9 cellular contexts compared by ENCODE assay signal in genomic region chr3:186965141-186965879, GRCh38. TPM values are rescaled to one million over a fixed set of nuclear protein-coding genes. Genes with fewer than 3 reads are reported as not detected.
A peak's percentile ranks its signal among the peaks of the same experiment; 100 is the strongest.
DNase-seq lines count a peak whose midpoint lies in the region; ATAC-seq, FAIRE-seq and TF ChIP-seq lines count a peak whose summit lies in the region.
"Had no signal": no experiment of that assay in that cellular context is flagged by ENCODE, and none has a peak within 500 bp of the region (broad histone marks: within the 10 kb centered on the region; RNA-seq: fewer than 3 reads in every experiment).

No MANE protein-coding gene starts in this region.

- peak overlapping the region in 6 of 8 donors; percentile 23 to 87 (median 65) for H3K27ac Mint-ChIP-seq in CD8-positive, alpha-beta memory T cell
- peak overlapping the region; percentile 86 for H3K27ac Mint-ChIP-seq in activated B cell treated with CpG ODN at 0.5 μM for 24 hours

- ATAC-seq in GM21529 (IDR thresholded peaks at IDR 0.05; ENCODE audit: unreplicated experiment) (peak; percentile 75), activated B cell treated with CpG ODN at 0.5 μM for 24 hours (ENCODE audit: low read depth) (no peak), GM21723 (IDR thresholded peaks at IDR 0.05; ENCODE audit: unreplicated experiment) (no peak)
- ATAC-seq: PC-3 had no signal

- peaks cover 15% of the 10 kb centered on the region for H3K36me3 ChIP-seq in CD8-positive, alpha-beta memory T cell (ENCODE audit: insufficient read depth, low read length)

- CTCF ChIA-PET in CD8-positive, alpha-beta memory T cell (lab: Charles Lee): interaction anchor here (0.8 to 2.2 kb wide), 5 partner anchors 19 to 174 kb away, joined by 3 to 7 read pairs (median 3); partner anchors contain the start of gene RPL39L
- CTCF ChIA-PET in activated B cell treated with CpG ODN at 0.5 μM for 24 hours (lab: Charles Lee): no interaction called here

- no peak for DNase-seq in CD8-positive, alpha-beta memory T cell
- DNase-seq in activated B cell treated with CpG ODN at 0.5 μM for 24 hours (no peak), medulla oblongata (ENCODE audit: extremely low spot score) (peak; percentile 36), urothelium cell line (ENCODE audit: low spot score) (no peak), SW 1271 (lab: John Stamatoyannopoulos, UW) (no peak)
- no peak for DNase-seq in activated CD4-positive, alpha-beta T cell treated with anti-CD3 and anti-CD28 coated beads, Interleukin-2, amount 50 U/mL, for 4 hours
- DNase-seq: PC-3 had no signal

- no peaks in the 10 kb centered on the region for H3K27me3 Mint-ChIP-seq in CD8-positive, alpha-beta memory T cell
- H3K27me3 Mint-ChIP-seq in activated B cell treated with CpG ODN at 0.5 μM for 24 hours: no peaks in the 10 kb centered on the region

- H3K27ac ChIP-seq in CD8-positive, alpha-beta memory T cell (ENCODE audit: low read depth, low read length): no peak overlapping the region

- POLR2A ChIA-PET in CD8-positive, alpha-beta memory T cell (lab: Charles Lee): no interaction called here
- POLR2A ChIA-PET in activated B cell treated with CpG ODN at 0.5 μM for 24 hours (lab: Charles Lee): interaction anchor here (1.2 to 1.3 kb wide), 2 partner anchors 16 to 34 kb away, joined by 3 read pairs; no protein-coding TSS in a partner anchor

- H3K36me3 Mint-ChIP-seq in CD8-positive, alpha-beta memory T cell: peaks cover 0 to 81% (median 15%) of the 10 kb centered on the region in 3 donors
- peaks cover 68% of the 10 kb centered on the region for H3K36me3 Mint-ChIP-seq in activated B cell treated with CpG ODN at 0.5 μM for 24 hours (ENCODE audit: low read depth)

- H3K4me1 Mint-ChIP-seq in CD8-positive, alpha-beta memory T cell: peaks cover 45 to 70% (median 60%) of the 10 kb centered on the region in 3 donors
- peaks cover 61% of the 10 kb centered on the region for H3K4me1 Mint-ChIP-seq in activated B cell treated with CpG ODN at 0.5 μM for 24 hours

- FAIRE-seq in urothelium cell line (lab: Jason Lieb, UNC): no peak

- no peaks in the 10 kb centered on the region for H3K9me3 ChIP-seq in CD8-positive, alpha-beta memory T cell (ENCODE audit: low read length)

- no peaks in the 10 kb centered on the region for H3K27me3 ChIP-seq in CD8-positive, alpha-beta memory T cell (ENCODE audit: insufficient read depth, low read length, poor library complexity, severe bottlenecking)

- intact Hi-C loops in activated B cell treated with CpG ODN at 0.5 μM for 24 hours (cut with micrococcal nuclease): no loop called here

- H3K4me3 ChIP-seq in CD8-positive, alpha-beta memory T cell (ENCODE audit: low read length): no peak overlapping the region

- TF ChIP-seq CTCF in activated B cell treated with CpG ODN at 0.5 μM for 24 hours (IDR thresholded peaks at IDR 0.05): no peak

- H3K4me1 ChIP-seq in CD8-positive, alpha-beta memory T cell (ENCODE audit: insufficient read depth, low read length): peaks cover 7% of the 10 kb centered on the region

- H3K4me3 Mint-ChIP-seq in CD8-positive, alpha-beta memory T cell: no peak overlapping the region
- H3K4me3 Mint-ChIP-seq in activated B cell treated with CpG ODN at 0.5 μM for 24 hours: no peak overlapping the region

- no peaks in the 10 kb centered on the region for H3K9me3 Mint-ChIP-seq in CD8-positive, alpha-beta memory T cell
- H3K9me3 Mint-ChIP-seq in activated B cell treated with CpG ODN at 0.5 μM for 24 hours: no peaks in the 10 kb centered on the region

RNA-seq across cellular contexts. Expression of gene ST6GAL1, which starts 35.0 kb away (rescaled TPM):
- total RNA-seq in CD8-positive, alpha-beta memory T cell: 100 to 1,000 TPM in 1 of 2 experiments, 10 to 100 TPM in 1; 96.8 to 108 TPM
- 139 TPM for polyA plus RNA-seq in CD8-positive, alpha-beta memory T cell
- total RNA-seq in activated B cell treated with CpG ODN at 0.5 μM for 24 hours: 294 and 328 TPM in 2 replicates
